Comparison of ENCODE assay signal across 16 cellular contexts in genomic region chr3:162605651-162606204, GRCh38.
DNase-seq lines count a peak whose midpoint lies in the region; ATAC-seq and TF ChIP-seq lines count a peak whose summit lies in the region.
"Had no signal": no experiment of that assay in that cellular context is flagged by ENCODE, and none has a peak within 500 bp of the region (broad histone marks: within the 10 kb centered on the region; RNA-seq: fewer than 3 reads in every experiment).

No MANE protein-coding gene starts in this region.

- H2BK120ac ChIP-seq in mesenchymal stem cell (ENCODE audit: low read depth, low read length): no peak overlapping the region

- WGBS in HUES64: 80% methylated on average over 4 of the region's 4 CpGs
- 85% methylated on average over 4 of the region's 4 CpGs for WGBS in mesenchymal stem cell

- H4K91ac ChIP-seq in mesenchymal stem cell (ENCODE audit: low read length): peak overlapping the region; percentile 34

- no peak overlapping the region for H3K4me3 ChIP-seq in HUES64 (ENCODE audit: low read length)
- no peak overlapping the region for H3K4me3 ChIP-seq in adipocyte (ENCODE audit: low read length)
- H3K4me3 ChIP-seq in mesenchymal stem cell (ENCODE audit: insufficient read depth in 1 of 2, low read depth in 1 of 2, low read length in 2 of 2): no peak overlapping the region
- no peak overlapping the region for H3K4me3 ChIP-seq in PC-3 (ENCODE audit: low read length)
- H3K4me3 ChIP-seq: BLaER1 had no signal

- H3K27me3 ChIP-seq in HUES64 (ENCODE audit: insufficient read depth, low read length): no peaks in the 10 kb centered on the region
- H3K27me3 ChIP-seq in adipocyte (replicated peaks; ENCODE audit: control insufficient read depth, insufficient read depth, low read length): no peaks in the 10 kb centered on the region
- no peaks in the 10 kb centered on the region for H3K27me3 ChIP-seq in mesenchymal stem cell (ENCODE audit: control insufficient read depth in 1 of 2, insufficient read depth in 1 of 2, low read length in 2 of 2)
- no peaks in the 10 kb centered on the region for H3K27me3 ChIP-seq in PC-3 (ENCODE audit: low read length)
- H3K27me3 ChIP-seq: BLaER1 had no signal

- H3K9me3 ChIP-seq in HUES64 (ENCODE audit: insufficient read depth, low read depth, low read length) (0 out of 2 replicates have a peak, but pooled peaks cover 3% of the 10 kb centered on the region), adipocyte (ENCODE audit: control insufficient read depth, low read length) (no peaks in the 10 kb centered on the region), mesenchymal stem cell (ENCODE audit: control insufficient read depth, low read length) (no peaks in the 10 kb centered on the region), PC-3 (ENCODE audit: low read length) (no peaks in the 10 kb centered on the region)

- H3K79me1 ChIP-seq in mesenchymal stem cell (replicated peaks; ENCODE audit: low read length, poor library complexity, severe bottlenecking): no peaks in the 10 kb centered on the region

- peak overlapping the region in 1 of 2 experiments; percentile 11 for H3K4ac ChIP-seq in mesenchymal stem cell (ENCODE audit: low read depth in 1 of 2, low read length in 2 of 2)

- H4K20me1 ChIP-seq in PC-3 (ENCODE audit: low read length): no peaks in the 10 kb centered on the region
- H4K20me1 ChIP-seq: BLaER1 had no signal

- no peaks in the 10 kb centered on the region for H3K9me2 ChIP-seq in PC-3 (replicated peaks; ENCODE audit: low read length)

- POLR2A ChIA-PET in PC-3 (lab: Charles Lee; ENCODE audit: unreplicated experiment): no interaction called here

- H3K27ac ChIP-seq in HUES64 (ENCODE audit: low read depth, low read length) (peak overlapping the region; percentile 77; the same call in 1 of the 2 replicates), mesenchymal stem cell (ENCODE audit: low read length, poor library complexity, severe bottlenecking) (no peak overlapping the region), PC-3 (ENCODE audit: low read length) (no peak overlapping the region)
- H3K27ac ChIP-seq: BLaER1 had no signal

- peak overlapping the region; percentile 18 to 45 for H3K18ac ChIP-seq in mesenchymal stem cell (ENCODE audit: low read depth in 1 of 2, low read length in 2 of 2)

- H2BK12ac ChIP-seq in mesenchymal stem cell (ENCODE audit: low read length in 2 of 2): peak overlapping the region in 1 of 2 experiments; percentile 63

- H3K23ac ChIP-seq in mesenchymal stem cell (ENCODE audit: low read length in 2 of 2): no peak overlapping the region

- H3K4me1 ChIP-seq in HUES64 (ENCODE audit: insufficient read depth, low read length): peaks cover 9% of the 10 kb centered on the region
- H3K4me1 ChIP-seq in adipocyte (ENCODE audit: control insufficient read depth, insufficient read depth, low read length): no peaks in the 10 kb centered on the region
- no peaks in the 10 kb centered on the region for H3K4me1 ChIP-seq in mesenchymal stem cell (ENCODE audit: control insufficient read depth, insufficient read depth, low read depth, low read length)
- 0 out of 2 replicates have a peak, but pooled peaks cover 3% of the 10 kb centered on the region for H3K4me1 ChIP-seq in PC-3 (ENCODE audit: insufficient read depth, low read length)

- H2AK5ac ChIP-seq in mesenchymal stem cell (ENCODE audit: low read length, severe bottlenecking): no peak overlapping the region

- TF ChIP-seq CTCF in PC-3 (conservative IDR thresholded peaks at IDR 0.05; ENCODE audit: low read depth, low read length): no peak

- CTCF ChIA-PET in PC-3 (lab: Charles Lee): no interaction called here

- H3K4me2 ChIP-seq in mesenchymal stem cell (ENCODE audit: low read length, poor library complexity, severe bottlenecking): no peak overlapping the region
- no peak overlapping the region for H3K4me2 ChIP-seq in PC-3 (ENCODE audit: low read length)
- H3K4me2 ChIP-seq: BLaER1 had no signal

- no TSS peak for BruUV-seq in PC-3 (replicated peaks; lab: Mats Ljungman, UMichigan)

- no peak overlapping the region for H2BK15ac ChIP-seq in mesenchymal stem cell (ENCODE audit: low read depth, poor library complexity, severe bottlenecking)

- H4K8ac ChIP-seq in mesenchymal stem cell (ENCODE audit: low read length): peak overlapping the region; percentile 0

- no peak overlapping the region for H3K9ac ChIP-seq in HUES64 (ENCODE audit: low read depth, low read length)
- no peak overlapping the region for H3K9ac ChIP-seq in adipocyte (ENCODE audit: low read length)
- no peak overlapping the region for H3K9ac ChIP-seq in mesenchymal stem cell (ENCODE audit: low read length)
- H3K9ac ChIP-seq in PC-3 (ENCODE audit: low read length): no peak overlapping the region
- H3K9ac ChIP-seq: BLaER1 had no signal

- no peaks in the 10 kb centered on the region for H3K79me2 ChIP-seq in PC-3 (ENCODE audit: low read length)

- peak overlapping the region in 1 of 2 experiments; percentile 60 for H3K14ac ChIP-seq in mesenchymal stem cell (ENCODE audit: low read length in 2 of 2)

- H2BK5ac ChIP-seq in mesenchymal stem cell (ENCODE audit: low read depth, low read length, poor library complexity, severe bottlenecking): no peak overlapping the region

- H2AFZ ChIP-seq in mesenchymal stem cell (ENCODE audit: low read depth, low read length): no peak overlapping the region
- H2AFZ ChIP-seq in PC-3 (ENCODE audit: low read length): no peak overlapping the region

- H3F3A ChIP-seq in PC-3 (ENCODE audit: low read length, unreplicated experiment): no peaks in the 10 kb centered on the region

- DNase-seq in EH (ENCODE audit: low read depth) (peak; percentile 24), adipocyte (ENCODE audit: low read depth) (peak; percentile 11), mesenchymal stem cell (no peak), DMS 273 (lab: John Stamatoyannopoulos, UW; ENCODE audit: unreplicated experiment) (no peak), PC-3 (no peak), NOMO-1 treated with dmso at 0.1 percent for 144 hours (lab: John Stamatoyannopoulos, UW; ENCODE audit: unreplicated experiment) (no peak), NCI-H1436 (lab: John Stamatoyannopoulos, UW) (no peak)
- DNase-seq: 8988T; CD4-positive, alpha-beta memory T cell; GF-D8; HFFc6; KG1 had no signal

- H3K36me3 ChIP-seq in HUES64 (ENCODE audit: insufficient read depth, low read length): no peaks in the 10 kb centered on the region
- H3K36me3 ChIP-seq in adipocyte (ENCODE audit: control insufficient read depth, insufficient read depth, low read length, severe bottlenecking): no peaks in the 10 kb centered on the region
- no peaks in the 10 kb centered on the region for H3K36me3 ChIP-seq in mesenchymal stem cell (ENCODE audit: control insufficient read depth in 1 of 2, insufficient read depth in 2 of 2, low read depth in 1 of 2, low read length in 2 of 2)
- no peaks in the 10 kb centered on the region for H3K36me3 ChIP-seq in PC-3 (ENCODE audit: low read depth, low read length)
- H3K36me3 ChIP-seq: BLaER1 had no signal

- no peak for ATAC-seq in PC-3
- ATAC-seq: HCT116, HepG2 had no signal

- intact Hi-C loops in PC-3 (cut with micrococcal nuclease): no loop called here

Comparison
In these comparisons a context has a peak if more than half of its experiments do, and no peak if none do; other contexts are left out.
1. DNase-seq: peak in EH (single experiment) and adipocyte (single experiment); none in mesenchymal stem cell (single experiment), DMS 273 (single experiment), PC-3 (single experiment), NOMO-1 treated with dmso at 0.1 percent for 144 hours (single experiment) and NCI-H1436 (single experiment).